ENCODE assay signal across 32 cellular contexts in genomic region chr2:114316532-114317300, GRCh38.
"Had no signal": no experiment of that assay in that cellular context is flagged by ENCODE, and none has a peak within 500 bp of the region (broad histone marks: within the 10 kb centered on the region; RNA-seq: fewer than 3 reads in every experiment).

No MANE protein-coding gene starts in this region.

- DNase-seq: activated B cell treated with CpG ODN at 0.5 μM for 24 hours; activated CD4-positive, alpha-beta T cell treated with anti-CD3 and anti-CD28 coated beads for 48 hours; activated CD4-positive, alpha-beta T cell treated with anti-CD3 and anti-CD28 coated beads, Interleukin-2, amount 50 U/mL, for 1 hour; activated CD4-positive, alpha-beta T cell treated with anti-CD3 and anti-CD28 coated beads, Interleukin-2, amount 50 U/mL, for 48 hours; activated CD8-positive, alpha-beta memory T cell treated with anti-CD3 and anti-CD28 coated beads for 24 hours; activated CD8-positive, alpha-beta T cell treated with anti-CD3 and anti-CD28 coated beads for 36 hours; activated effector memory CD4-positive, alpha-beta T cell treated with Interleukin-2 at 50 U/mL for 16 hours; activated gamma-delta T cell treated with Interleukin-2 at 50 U/mL for 16 hours; activated naive CD4-positive, alpha-beta T cell treated with anti-CD3 and anti-CD28 coated beads, Interleukin-2, amount 50 U/mL, for 16 hours; activated naive CD4-positive, alpha-beta T cell treated with Interleukin-2 at 50 U/mL for 16 hours; activated T-cell treated with anti-CD3 and anti-CD28 coated beads, Interleukin-2, amount 50 U/mL, for 4 hours; amygdala; aorta; body of pancreas; caudate nucleus; cortex of kidney; dermis blood vessel endothelial cell; effector CD4-positive, alpha-beta T cell; effector memory CD8-positive, alpha-beta T cell; erythroblast; foreskin keratinocyte; gastrocnemius medialis; glutamatergic neuron; heart left ventricle; T1000; WERI-Rb-1 had no signal

- ATAC-seq: activated CD4-positive, CD25-positive, alpha-beta regulatory T cell treated with anti-CD3 and anti-CD28 coated beads, Interleukin-2, amount 50 U/mL, for 24 hours; activated CD8-positive, alpha-beta T cell treated with anti-CD3 and anti-CD28 coated beads for 36 hours; activated T-cell treated with anti-CD3 and anti-CD28 coated beads, Interleukin-2, amount 50 U/mL, for 4 hours; activated T-helper 17 cell treated with anti-CD3 and anti-CD28 coated beads, Interleukin-2, amount 50 U/mL, for 72 hours; body of pancreas; effector memory CD8-positive, alpha-beta T cell; foreskin keratinocyte; gastrocnemius medialis; heart left ventricle had no signal

- H3K4me1 Mint-ChIP-seq: activated B cell treated with CpG ODN at 0.5 μM for 24 hours; activated T-helper 17 cell treated with anti-CD3 and anti-CD28 coated beads, Interleukin-2, amount 50 U/mL, for 72 hours had no signal

- H3K27me3 ChIP-seq: body of pancreas, esophagus muscularis mucosa, foreskin keratinocyte, gastrocnemius medialis, heart left ventricle had no signal

- H3K9me3 ChIP-seq: body of pancreas, esophagus muscularis mucosa, gastrocnemius medialis, heart left ventricle had no signal

- H3K4me1 ChIP-seq: body of pancreas, esophagus muscularis mucosa, foreskin keratinocyte, gastrocnemius medialis, heart left ventricle had no signal

- H3K27me3 Mint-ChIP-seq: activated B cell treated with CpG ODN at 0.5 μM for 24 hours; activated CD8-positive, alpha-beta T cell treated with anti-CD3 and anti-CD28 coated beads for 36 hours; effector memory CD8-positive, alpha-beta T cell had no signal

- H3K27ac ChIP-seq: body of pancreas, esophagus muscularis mucosa, foreskin keratinocyte, gastrocnemius medialis, heart left ventricle, WERI-Rb-1 had no signal

- FAIRE-seq: colon had no signal

- H3K4me3 ChIP-seq: body of pancreas, esophagus muscularis mucosa, gastrocnemius medialis, heart left ventricle had no signal

- H3K4me3 Mint-ChIP-seq: activated B cell treated with CpG ODN at 0.5 μM for 24 hours; activated CD8-positive, alpha-beta T cell treated with anti-CD3 and anti-CD28 coated beads for 36 hours; activated naive CD8-positive, alpha-beta T cell; activated T-cell treated with anti-CD3 and anti-CD28 coated beads, Interleukin-2, amount 50 U/mL, for 4 hours; activated T-helper 17 cell treated with anti-CD3 and anti-CD28 coated beads, Interleukin-2, amount 50 U/mL, for 72 hours; effector memory CD8-positive, alpha-beta T cell; T-helper 2 cell treated with Interferon-gamma antibody and Interleukin-4, amounts not matched to agents 5 μg/mL and 100 μg/mL, for 36 hours had no signal

- H3K9me3 Mint-ChIP-seq: activated B cell treated with CpG ODN at 0.5 μM for 24 hours; activated CD8-positive, alpha-beta T cell treated with anti-CD3 and anti-CD28 coated beads for 36 hours; activated T-cell treated with anti-CD3 and anti-CD28 coated beads, Interleukin-2, amount 50 U/mL, for 4 hours; activated T-helper 17 cell treated with anti-CD3 and anti-CD28 coated beads, Interleukin-2, amount 50 U/mL, for 72 hours; T-helper 2 cell treated with Interferon-gamma antibody and Interleukin-4, amounts not matched to agents 5 μg/mL and 100 μg/mL, for 36 hours had no signal

- H3K36me3 Mint-ChIP-seq: activated naive CD8-positive, alpha-beta T cell had no signal

- H3K36me3 ChIP-seq: esophagus muscularis mucosa, gastrocnemius medialis, heart left ventricle, WERI-Rb-1 had no signal

- H3K27ac Mint-ChIP-seq: activated B cell treated with CpG ODN at 0.5 μM for 24 hours; activated CD8-positive, alpha-beta T cell treated with anti-CD3 and anti-CD28 coated beads for 36 hours; activated naive CD8-positive, alpha-beta T cell; activated T-helper 17 cell treated with anti-CD3 and anti-CD28 coated beads, Interleukin-2, amount 50 U/mL, for 72 hours; effector memory CD8-positive, alpha-beta T cell; T-helper 2 cell treated with Interferon-gamma antibody and Interleukin-4, amounts not matched to agents 5 μg/mL and 100 μg/mL, for 36 hours had no signal
